15 cellular contexts compared by ENCODE assay signal in genomic region chr3:13700362-13700761, GRCh38.
"Had no signal": no experiment of that assay in that cellular context is flagged by ENCODE, and none has a peak within 500 bp of the region (broad histone marks: within the 10 kb centered on the region; RNA-seq: fewer than 3 reads in every experiment).

No MANE protein-coding gene starts in this region.

- H3K4me3 ChIP-seq: colonic mucosa, thyroid gland had no signal

- H3K9me3 ChIP-seq: colonic mucosa, thyroid gland had no signal

- H3K27me3 ChIP-seq: colonic mucosa, thyroid gland had no signal

- H3K4me1 ChIP-seq: colonic mucosa, thyroid gland had no signal

- ATAC-seq: activated naive CD4-positive, alpha-beta T cell treated with anti-CD3 and anti-CD28 coated beads, Interleukin-2, amount 50 U/mL, for 72 hours; left lobe of liver; stimulated activated naive B cell treated with anti-CD40 and anti-IgM and Interleukin-4, amounts not matched to agents 10 μg/mL and 1 μg/mL and 100 μg/mL, for 72 hours had no signal

- H3K4me3 Mint-ChIP-seq: naive B cell; stimulated activated naive B cell treated with anti-CD40 and anti-IgM and Interleukin-4, amounts not matched to agents 10 μg/mL and 1 μg/mL and 100 μg/mL, for 72 hours had no signal

- DNase-seq: activated CD4-positive, alpha-beta T cell treated with anti-CD3 and anti-CD28 coated beads for 1 hour; activated CD4-positive, alpha-beta T cell treated with anti-CD3 and anti-CD28 coated beads, Interleukin-2, amount 50 U/mL, for 48 hours; activated gamma-delta T cell; activated T-cell treated with anti-CD3 and anti-CD28 coated beads, Interleukin-2, amount 50 U/mL, for 48 hours; caudate nucleus; colonic mucosa; effector CD8-positive, alpha-beta T cell; foreskin fibroblast; naive B cell; stimulated activated CD4-positive, alpha-beta T cell treated with anti-CD3 and anti-CD28 coated beads, Interleukin-15, amount 100 ng/mL, for 24 hours; stimulated activated CD4-positive, alpha-beta T cell treated with anti-CD3 and anti-CD28 coated beads, Interleukin-4, amount 100 ng/mL, for 1 hour; stimulated activated naive B cell treated with anti-CD40 and anti-IgM and Interleukin-4, amounts not matched to agents 10 μg/mL and 1 μg/mL and 100 μg/mL, for 72 hours; thyroid gland had no signal

- H3K27ac Mint-ChIP-seq: activated naive CD4-positive, alpha-beta T cell treated with anti-CD3 and anti-CD28 coated beads, Interleukin-2, amount 50 U/mL, for 72 hours; stimulated activated naive B cell treated with anti-CD40 and anti-IgM and Interleukin-4, amounts not matched to agents 10 μg/mL and 1 μg/mL and 100 μg/mL, for 72 hours had no signal

- H3K36me3 ChIP-seq: colonic mucosa, thyroid gland had no signal
